ENCODE assay signal across 8 cellular contexts in the genomic region with DNA sequence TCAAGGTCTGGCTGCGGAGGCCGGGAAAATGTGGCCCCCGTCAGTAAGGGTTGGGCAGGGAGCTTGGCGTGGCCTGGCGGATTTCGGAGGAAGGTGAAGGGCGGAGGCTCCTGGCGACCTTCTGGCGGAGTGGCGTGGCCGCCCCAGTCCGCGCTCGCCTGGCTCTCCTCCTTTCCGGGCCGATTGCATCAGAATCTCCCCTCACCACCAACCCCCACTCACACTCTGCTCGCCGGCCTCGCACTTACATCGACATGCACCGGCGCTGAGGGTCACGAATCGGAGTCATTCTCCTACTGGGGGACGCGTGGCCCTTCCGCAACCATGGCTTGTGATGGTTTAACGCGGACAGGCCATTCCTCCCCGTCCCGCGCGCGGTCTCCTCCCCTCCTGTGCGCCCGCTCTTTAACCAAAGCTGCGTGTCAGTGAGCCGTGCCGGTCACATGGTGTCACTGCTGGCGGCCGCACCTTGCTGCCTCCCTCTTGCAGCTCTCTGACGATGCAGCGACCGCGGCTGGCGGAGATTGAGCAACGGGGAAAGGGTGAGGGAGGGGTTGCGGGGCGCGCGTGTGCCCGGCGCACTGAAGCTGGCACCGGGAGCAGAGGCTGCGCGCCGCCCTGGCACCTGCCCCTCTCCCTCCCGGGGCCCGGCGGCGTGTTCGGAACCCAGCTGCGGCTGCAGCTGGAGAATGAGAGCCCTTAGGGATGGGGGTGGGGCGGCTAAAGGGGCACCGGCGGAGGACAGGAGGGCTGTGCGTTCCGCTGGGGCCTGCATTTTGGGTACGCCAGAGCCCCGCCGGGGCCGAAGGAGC. TPM values are rescaled to one million over a fixed set of nuclear protein-coding genes. Genes with fewer than 3 reads are reported as not detected.
DNase-seq lines count a peak whose midpoint lies in the region; ATAC-seq, FAIRE-seq and TF ChIP-seq lines count a peak whose summit lies in the region.

A gene (minus strand): TSS at position 427 of the 812 bp plus-strand sequence. CDS start 29,243 bp downstream, outside the sequence.

- no peak for TF ChIP-seq RAD21 in HepG2 (CRISPR knock-in tag; IDR thresholded peaks at IDR 0.05)

- FAIRE-seq in HepG2 (lab: Jason Lieb, UNC): no peak

- H3K36me3 ChIP-seq in colonic mucosa: no peaks in the 10 kb centered on the region
- H3K36me3 ChIP-seq in HepG2 (replicated peaks in 1 of 2; ENCODE audit: control insufficient read depth in 1 of 2, insufficient read depth in 2 of 2, low read length in 2 of 2): no peaks in the 10 kb centered on the region

- no peak within 1 kb of the TSS for H3K27ac Mint-ChIP-seq in activated CD4-positive, alpha-beta T cell treated with anti-CD3 and anti-CD28 coated beads for 36 hours

- TF ChIP-seq EP300 in HepG2 (IDR thresholded peaks at IDR 0.05; ENCODE audit: low read depth in 2 of 2, low read length in 2 of 2): peak in 1 of 2 experiments; percentile 36; a peak in 1 of 4 replicates
- peak; percentile 40; the same call in 1 of the 2 replicates for TF ChIP-seq EP300 in HepG2 (CRISPR knock-in tag; IDR thresholded peaks at IDR 0.05; ENCODE audit: borderline replicate concordance)

- in situ Hi-C loops in HepG2 (cut with HindIII; ENCODE audit: extremely low pct_ligation_motif_present, low pct_unique_long_range_greater_than_20kb): no loop called here

- BruUV-seq in HepG2 (replicated peaks; lab: Mats Ljungman, UMichigan): TSS peak; percentile 62

- H3K9me3 Mint-ChIP-seq in activated CD4-positive, alpha-beta T cell treated with anti-CD3 and anti-CD28 coated beads for 36 hours (ENCODE audit: low read depth): no peaks in the 10 kb centered on the region

- TF ChIP-seq CTCF in AG04450 (IDR thresholded peaks at IDR 0.05; ENCODE audit: low read depth, low read length) (no peak), colonic mucosa (IDR thresholded peaks at IDR 0.05) (no peak), HepG2 (CRISPR knock-in tag; IDR thresholded peaks at IDR 0.05) (peak; percentile 54)

- H3K4me1 Mint-ChIP-seq in activated CD4-positive, alpha-beta T cell treated with anti-CD3 and anti-CD28 coated beads for 36 hours: peaks cover 30% of the 10 kb centered on the region

- peak within 1 kb of the TSS; percentile 91 for H3K27ac ChIP-seq in AG04450 (ENCODE audit: low read depth, low read length)
- H3K27ac ChIP-seq in colonic mucosa: peak within 1 kb of the TSS; percentile 86
- peak within 1 kb of the TSS; percentile 67 for H3K27ac ChIP-seq in HepG2 (ENCODE audit: extremely low read length, insufficient read depth, low read length)

- H3K4me3 ChIP-seq in AG04450 (ENCODE audit: low read depth, low read length) (peak within 1 kb of the TSS; percentile 87), colonic mucosa (peak within 1 kb of the TSS; percentile 64), HepG2 (replicated peaks in 1 of 3; ENCODE audit: insufficient read depth in 1 of 3, low read depth in 2 of 3, low read length in 3 of 3) (peak within 1 kb of the TSS; percentile 85 to 91 (median 90))

- CTCF ChIA-PET in AG04450 (lab: Charles Lee) (interaction anchor here (0.9 kb wide), 1 partner anchor 34 kb away, joined by 3 read pairs; no protein-coding TSS in a partner anchor), HepG2 (lab: Yijun Ruan, JAX; ENCODE audit: low intra/inter-chr PET ratio, low total read pairs) (no interaction called here)
- CTCF ChIA-PET in activated CD4-positive, alpha-beta T cell treated with anti-CD3 and anti-CD28 coated beads for 36 hours (lab: Charles Lee): interaction anchor here (0.7 to 3.1 kb wide), 8 partner anchors 52 to 306 kb away, joined by 3 to 10 read pairs (median 4); no protein-coding TSS in a partner anchor

- H3K27me3 Mint-ChIP-seq in activated CD4-positive, alpha-beta T cell treated with anti-CD3 and anti-CD28 coated beads for 36 hours: no peaks in the 10 kb centered on the region

- peaks cover 22% of the 10 kb centered on the region for H4K20me1 ChIP-seq in HepG2 (ENCODE audit: insufficient read depth, low read length)

- H3K27me3 ChIP-seq in AG04450 (ENCODE audit: control insufficient read depth, insufficient read depth, low read length): no peaks in the 10 kb centered on the region
- H3K27me3 ChIP-seq in colonic mucosa: no peaks in the 10 kb centered on the region
- no peaks in the 10 kb centered on the region; a peak in 1 of 5 replicates for H3K27me3 ChIP-seq in HepG2 (ENCODE audit: control insufficient read depth in 1 of 2, insufficient read depth in 2 of 2, low read length in 2 of 2)

- H3K4me2 ChIP-seq in HepG2 (ENCODE audit: low read depth, low read length): peak within 1 kb of the TSS; percentile 94

- peaks cover 4% of the 10 kb centered on the region for H3K36me3 Mint-ChIP-seq in activated CD4-positive, alpha-beta T cell treated with anti-CD3 and anti-CD28 coated beads for 36 hours (ENCODE audit: low read depth)

- H3K4me3 Mint-ChIP-seq in activated CD4-positive, alpha-beta T cell treated with anti-CD3 and anti-CD28 coated beads for 36 hours: no peak within 1 kb of the TSS

- peak within 1 kb of the TSS; percentile 28 for H2AFZ ChIP-seq in HepG2 (ENCODE audit: low read length)

- intact Hi-C loops in activated CD4-positive, alpha-beta T cell treated with anti-CD3 and anti-CD28 coated beads for 36 hours (cut with DNase I, micrococcal nuclease): loop anchor here (1.0 to 5.0 kb wide), 14 partner anchors 54 to 1543 kb away; a partner anchor contains a TSS
- intact Hi-C loops in colonic mucosa (cut with DNase I): loop anchor here (10.0 kb wide), 1 partner anchor 114 kb away; no protein-coding TSS in a partner anchor
- intact Hi-C loops in HepG2 (cut with micrococcal nuclease; ENCODE audit: unreplicated experiment): loop anchor here (10.0 kb wide), 1 partner anchor 274 kb away; a partner anchor contains a TSS

- H3K9me3 ChIP-seq in AG04450 (ENCODE audit: control insufficient read depth, insufficient read depth, low read length) (peaks cover 4% of the 10 kb centered on the region; the same call in 1 of the 2 replicates), colonic mucosa (no peaks in the 10 kb centered on the region), HepG2 (ENCODE audit: low read length) (no peaks in the 10 kb centered on the region)

- H3K4me1 ChIP-seq in colonic mucosa (no peaks in the 10 kb centered on the region), HepG2 (ENCODE audit: insufficient read depth, low read length) (peaks cover 55% of the 10 kb centered on the region)

- WGBS in HepG2 (ENCODE audit: low lambda C conversion rate): 27% methylated on average over 19 of the region's 72 CpGs

- H3K9ac ChIP-seq in colonic mucosa (ENCODE audit: low read depth in 2 of 2, low read length in 2 of 2): peak within 1 kb of the TSS; percentile 91 to 93
- H3K9ac ChIP-seq in HepG2 (ENCODE audit: insufficient read depth, low read depth, low read length): peak within 1 kb of the TSS; percentile 85

- POLR2A ChIA-PET in AG04450 (lab: Yijun Ruan, JAX): interaction anchor here (0.9 to 1.7 kb wide), 2 partner anchors 49 to 88 kb away, joined by 3 to 10 read pairs; no protein-coding TSS in a partner anchor
- POLR2A ChIA-PET in activated CD4-positive, alpha-beta T cell treated with anti-CD3 and anti-CD28 coated beads for 36 hours (lab: Charles Lee): interaction anchor here (0.6 to 3.2 kb wide), 10 partner anchors 9 to 281 kb away, joined by 3 to 88 read pairs (median 4); no protein-coding TSS in a partner anchor
- POLR2A ChIA-PET in HepG2 (lab: Yijun Ruan, JAX): interaction anchor here (1.0 to 1.7 kb wide), 5 partner anchors 13 to 278 kb away, joined by 3 to 12 read pairs (median 4); a partner anchor contains a TSS

- ATAC-seq in GM18870 (IDR thresholded peaks at IDR 0.05; ENCODE audit: unreplicated experiment) (peak; percentile 58), HG03108 (IDR thresholded peaks at IDR 0.05; ENCODE audit: unreplicated experiment) (peak; percentile 58), HepG2 (peak; percentile 89)
- peak; percentile 61 for ATAC-seq in activated CD4-positive, alpha-beta T cell treated with anti-CD3 and anti-CD28 coated beads for 36 hours

- DNase-seq in AG04450 (ENCODE audit: low read depth, low spot score) (no peak), NCI-H2196 (lab: John Stamatoyannopoulos, UW; ENCODE audit: unreplicated experiment) (peak; percentile 90), colonic mucosa (peak; percentile 88), HepG2 (ENCODE audit: low spot score) (peak; percentile 74)
- peak; percentile 94 for DNase-seq in activated CD4-positive, alpha-beta T cell treated with anti-CD3 and anti-CD28 coated beads for 36 hours
- DNase-seq in stimulated activated CD4-positive, alpha-beta T cell treated with anti-CD3 and anti-CD28 coated beads, Interleukin-4, amount 100 ng/mL, for 1 hour: peak; percentile 83

- H3K79me2 ChIP-seq in HepG2 (ENCODE audit: insufficient read depth, low read length): peaks cover 49% of the 10 kb centered on the region

- peak; percentile 74 to 84 for TF ChIP-seq POLR2A in HepG2 (IDR thresholded peaks at IDR 0.05; ENCODE audit: insufficient read depth in 1 of 2, low read depth in 2 of 2, low read length in 2 of 2)

RNA-seq across cellular contexts. Expression of the gene that starts here (rescaled TPM):
- polyA plus RNA-seq in AG04450 (2011; rRNA removed) (96.9 and 136 TPM in 2 replicates), HepG2 (2011; rRNA removed) (42.0 and 50.6 TPM in 2 replicates)
- polyA minus RNA-seq in AG04450 (2011; rRNA and poly(A)+ RNA removed): 122 and 177 TPM in 2 replicates
- 100 to 1,000 TPM; 167 to 180 TPM for total RNA-seq in activated CD4-positive, alpha-beta T cell treated with anti-CD3 and anti-CD28 coated beads for 36 hours
- total RNA-seq in colonic mucosa (100 to 1,000 TPM; 117 to 118 TPM), HepG2 (2016; rRNA removed; fragmentation: Illumina TruSeq; extraction: Trizol) (47.0 and 49.8 TPM in 2 replicates)
- total RNA-seq in HepG2 (2016; cell fraction: cytosol; rRNA removed; fragmentation: Illumina TruSeq; extraction: Trizol; ENCODE audit: low read depth): 38.0 and 39.4 TPM in 2 replicates
- 47.7 and 50.5 TPM in 2 replicates for total RNA-seq in HepG2 (2016; cell fraction: insoluble cytoplasmic fraction; rRNA removed; fragmentation: Illumina TruSeq; extraction: Trizol)
- total RNA-seq in HepG2 (2016; cell fraction: membrane; rRNA removed; fragmentation: Illumina TruSeq; extraction: Trizol): 32.7 and 33.7 TPM in 2 replicates
- total RNA-seq in HepG2 (2016; cell fraction: nucleus; rRNA removed; fragmentation: Illumina TruSeq; extraction: Trizol): 56.8 and 57.5 TPM in 2 replicates
- 23.8 and 38.5 TPM in 2 replicates for polyA plus RNA-seq in HepG2 (2011; cell fraction: cytosol; rRNA removed)
- 23.7 and 30.2 TPM in 2 replicates for polyA plus RNA-seq in HepG2 (2011; cell fraction: nucleus; rRNA removed)
- polyA plus RNA-seq in HepG2 (2012): 35.2 and 56.5 TPM in 2 replicates
- polyA plus RNA-seq in HepG2 (2016; cell fraction: cytosol; fragmentation: Illumina TruSeq; extraction: Trizol; ENCODE audit: low read depth): 4.1 and 5.4 TPM in 2 replicates
- polyA plus RNA-seq in HepG2 (2016; cell fraction: insoluble cytoplasmic fraction; fragmentation: Illumina TruSeq; extraction: Trizol; ENCODE audit: low read depth): 25.3 and 31.2 TPM in 2 replicates
- 10.1 and 10.4 TPM in 2 replicates for polyA plus RNA-seq in HepG2 (2016; cell fraction: membrane; fragmentation: Illumina TruSeq; extraction: Trizol; ENCODE audit: low read depth)
- 39.9 and 42.9 TPM in 2 replicates for polyA plus RNA-seq in HepG2 (2016; cell fraction: nucleus; fragmentation: Illumina TruSeq; extraction: Trizol; ENCODE audit: insufficient read depth, low read depth)
- polyA minus RNA-seq in HepG2 (2011; rRNA and poly(A)+ RNA removed; ENCODE audit: low replicate concordance): 122 and 355 TPM in 2 replicates
- 81.0 and 98.9 TPM in 2 replicates for polyA minus RNA-seq in HepG2 (2011; cell fraction: cytosol; rRNA and poly(A)+ RNA removed)
- 132 and 143 TPM in 2 replicates for polyA minus RNA-seq in HepG2 (2011; cell fraction: nucleus; rRNA and poly(A)+ RNA removed)
